In genomic region chr12:4478933-4479332, GRCh38 we compare ENCODE assay signal across 31 cellular contexts. TPM values are rescaled to one million over a fixed set of nuclear protein-coding genes. Genes with fewer than 3 reads are reported as not detected.
"Had no signal": no experiment of that assay in that cellular context is flagged by ENCODE, and none has a peak within 500 bp of the region (broad histone marks: within the 10 kb centered on the region; RNA-seq: fewer than 3 reads in every experiment).

No MANE protein-coding gene starts in this region.

- H3K36me3 ChIP-seq: brain microvascular endothelial cell, gastrocnemius medialis, left ventricle myocardium inferior, uterus had no signal

- DNase-seq: activated CD4-positive, alpha-beta T cell treated with anti-CD3 and anti-CD28 coated beads for 4 hours; activated CD4-positive, alpha-beta T cell treated with anti-CD3 and anti-CD28 coated beads, Interleukin-2, amount 50 U/mL, for 4 hours; activated gamma-delta T cell; activated naive CD4-positive, alpha-beta T cell treated with anti-CD3 and anti-CD28 coated beads, Interleukin-2, amount 10 ng/mL, durations not matched to agents 7 days and 5 days; activated naive CD8-positive, alpha-beta T cell treated with anti-CD3 and anti-CD28 coated beads, Interleukin-2, amount 10 ng/mL, durations not matched to agents 7 days and 5 days; activated T-cell treated with anti-CD3 and anti-CD28 coated beads for 4 hours; brain microvascular endothelial cell; dorsolateral prefrontal cortex; effector memory CD8-positive, alpha-beta T cell; erythroblast; gastrocnemius medialis; glutamatergic neuron; left ventricle myocardium inferior; mucosa of descending colon; right cardiac atrium; stimulated activated CD4-positive, alpha-beta T cell treated with anti-CD3 and anti-CD28 coated beads, Interleukin-2, amount 100 ng/mL, for 48 hours; stimulated activated naive CD4-positive, alpha-beta T cell treated with Interleukin-2 at 50 U/mL for 16 hours; testis; trophoblast cell; uterus had no signal

- ATAC-seq: effector memory CD8-positive, alpha-beta T cell; gastrocnemius medialis; mucosa of descending colon; natural killer cell treated with Interleukin-12 subunit alpha and Interleukin-12 subunit beta and Interleukin-15 and Interleukin-18, amount 100 ng/mL, for 72 hours; right cardiac atrium had no signal

- H3K27me3 ChIP-seq: brain microvascular endothelial cell, dorsolateral prefrontal cortex, gastrocnemius medialis, testis, uterus had no signal

- FAIRE-seq: astrocyte, islet of Langerhans had no signal

- H3K4me3 ChIP-seq: coronary artery, dorsolateral prefrontal cortex, gastrocnemius medialis, left ventricle myocardium inferior, lung, mucosa of descending colon, testis, uterus had no signal

- H3K27ac ChIP-seq: brain microvascular endothelial cell, coronary artery, dorsolateral prefrontal cortex, gastrocnemius medialis, left ventricle myocardium inferior, testis, uterus had no signal

- H3K4me1 ChIP-seq: left ventricle myocardium inferior, testis, uterus had no signal

- H3K9me3 ChIP-seq: gastrocnemius medialis, testis had no signal

RNA-seq across cellular contexts. Expression of gene FGF6, which starts 33.3 kb away (rescaled TPM):
- total RNA-seq: activated naive CD8-positive, alpha-beta T cell treated with anti-CD3 and anti-CD28 coated beads, Interleukin-2, amount 10 ng/mL, durations not matched to agents 7 days and 5 days; activated T-helper 1 cell treated with anti-CD3 and anti-CD28 coated beads, Interleukin-12 subunit alpha, Interleukin-12 subunit beta, Interleukin-2, Interleukin-4 antibody, amounts not matched to agents 30 ng/mL and 10 ng/mL and 1 ng/mL, durations not matched to agents 14 hours and 24 hours and 36 hours; astrocyte; cardiac septum; cerebellum; dorsolateral prefrontal cortex; left ventricle myocardium inferior; lung; mesenteric fat pad; mucosa of descending colon; myocyte; natural killer cell treated with Interleukin-12 subunit alpha and Interleukin-12 subunit beta and Interleukin-15 and Interleukin-18, amount 100 ng/mL, for 72 hours; omental fat pad; right cardiac atrium; testis; uterus had no signal
- polyA plus RNA-seq: lung, right cardiac atrium had no signal
